In genomic region chr20:17794400-17794799, GRCh38 we compare ENCODE assay signal across 22 cellular contexts.
A peak's percentile ranks its signal among the peaks of the same experiment; 100 is the strongest.
DNase-seq lines count a peak whose midpoint lies in the region; ATAC-seq and TF ChIP-seq lines count a peak whose summit lies in the region.
"Had no signal": no experiment of that assay in that cellular context is flagged by ENCODE, and none has a peak within 500 bp of the region (broad histone marks: within the 10 kb centered on the region; RNA-seq: fewer than 3 reads in every experiment).

No MANE protein-coding gene starts in this region.

- no peaks in the 10 kb centered on the region for H3K9me3 ChIP-seq in body of pancreas
- H3K9me3 ChIP-seq in sigmoid colon: peaks cover 0 to 2% (median 0%) of the 10 kb centered on the region in 4 donors
- H3K9me3 ChIP-seq: neutrophil, Peyer's patch, tibial nerve had no signal

- H3K4me1 ChIP-seq in body of pancreas: peaks cover 40% of the 10 kb centered on the region
- peaks cover 0 to 4% (median 0%) of the 10 kb centered on the region in 4 donors for H3K4me1 ChIP-seq in sigmoid colon
- H3K4me1 ChIP-seq: Peyer's patch had no signal

- 0 to 28% methylated on average over 1 to 3 of the region's 3 CpGs for WGBS in body of pancreas, 2 donors
- WGBS in sigmoid colon, 2 donors: 59 to 91% methylated on average over 3 of the region's 3 CpGs

- TF ChIP-seq POLR2A in body of pancreas (IDR thresholded peaks at IDR 0.05) (no peak), sigmoid colon (IDR thresholded peaks at IDR 0.05) (no peak)

- DNase-seq in NCI-H2029 (lab: John Stamatoyannopoulos, UW) (peak; percentile 36), body of pancreas (peak; percentile 79 to 88 (median 84)), inferior parietal cortex (ENCODE audit: extremely low spot score) (peak; percentile 20), sigmoid colon (no peak), DMS79 (lab: John Stamatoyannopoulos, UW) (no peak), HuH-7 (ENCODE audit: low spot score) (no peak)
- DNase-seq: activated CD4-positive, alpha-beta memory T cell treated with anti-CD3 and anti-CD28 coated beads, Interleukin-2, amount 10 ng/mL, durations not matched to agents 7 days and 5 days; activated gamma-delta T cell treated with Interleukin-2 at 50 U/mL for 16 hours; activated T-cell treated with anti-CD3 and anti-CD28 coated beads for 4 hours; CD4-positive, alpha-beta memory T cell; cerebellar nuclear complex; DMS53; effector memory CD8-positive, alpha-beta T cell; NCI-H1694; NCI-H345; Peyer's patch had no signal

- H3K36me3 ChIP-seq in body of pancreas (replicated peaks in 1 of 2; ENCODE audit: insufficient read depth in 1 of 2, low read depth in 2 of 2) (no peaks in the 10 kb centered on the region), sigmoid colon (no peaks in the 10 kb centered on the region)
- H3K36me3 ChIP-seq: neutrophil, Peyer's patch, tibial nerve had no signal

- no peak overlapping the region for H3K4me3 ChIP-seq in body of pancreas
- H3K4me3 ChIP-seq in sigmoid colon: no peak overlapping the region
- H3K4me3 ChIP-seq: Peyer's patch, tibial nerve had no signal

- intact Hi-C loops in body of pancreas (cut with DNase I): no loop called here
- intact Hi-C loops in sigmoid colon (cut with DNase I): no loop called here

- H3K27ac ChIP-seq in body of pancreas (peak overlapping the region; percentile 76 to 93 (median 86)), sigmoid colon (peak overlapping the region in 3 of 4 donors; percentile 21 to 59 (median 54))
- H3K27ac ChIP-seq: neutrophil had no signal

- ATAC-seq in body of pancreas (peak; percentile 62), GM18868 (IDR thresholded peaks at IDR 0.05; ENCODE audit: unreplicated experiment) (no peak)
- ATAC-seq: effector memory CD8-positive, alpha-beta T cell; sciatic nerve; SK-N-SH treated with all-trans-retinoic acid at 6 μM for 48 hours; WTC11 had no signal

- TF ChIP-seq CTCF in body of pancreas (IDR thresholded peaks at IDR 0.05): peak in 4 of 7 experiments; percentile 47 to 53 (median 51)
- TF ChIP-seq CTCF in sigmoid colon (IDR thresholded peaks at IDR 0.05): no peak

- no peak for TF ChIP-seq EP300 in sigmoid colon (IDR thresholded peaks at IDR 0.05)

- H3K27me3 ChIP-seq in body of pancreas (no peaks in the 10 kb centered on the region), sigmoid colon (no peaks in the 10 kb centered on the region)
- H3K27me3 ChIP-seq: neutrophil, Peyer's patch, tibial nerve had no signal

Comparison
In these comparisons a context has a peak if more than half of its experiments do, and no peak if none do; other contexts are left out.
1. DNase-seq: peak in NCI-H2029 (single experiment), body of pancreas (4 of 4) and inferior parietal cortex (single experiment); none in sigmoid colon (single experiment), DMS79 (single experiment) and HuH-7 (single experiment).
2. CTCF ChIP-seq: peak in body of pancreas (4 of 7); none in sigmoid colon (0 of 4).